ENCODE assay signal across 12 cellular contexts in genomic region chr14:34220921-34221320, GRCh38.
A peak's percentile ranks its signal among the peaks of the same experiment; 100 is the strongest.
DNase-seq lines count a peak whose midpoint lies in the region; ATAC-seq and TF ChIP-seq lines count a peak whose summit lies in the region.
"Had no signal": no experiment of that assay in that cellular context is flagged by ENCODE, and none has a peak within 500 bp of the region (broad histone marks: within the 10 kb centered on the region; RNA-seq: fewer than 3 reads in every experiment).

No MANE protein-coding gene starts in this region.

- H3K4me3 ChIP-seq in NB4 (ENCODE audit: low read depth, low read length): no peak overlapping the region
- H3K4me3 ChIP-seq in neuronal stem cell (ENCODE audit: low read length in 2 of 2): no peak overlapping the region
- H3K4me3 ChIP-seq in A673 (ENCODE audit: low read depth, low read length, poor library complexity, severe bottlenecking): no peak overlapping the region

- H3K9ac ChIP-seq in neuronal stem cell (ENCODE audit: low read depth, low read length, poor library complexity): no peak overlapping the region

- H3K27ac Mint-ChIP-seq in stimulated activated memory B cell treated with anti-CD40 and anti-IgM and Interleukin-4, amounts not matched to agents 10 μg/mL and 1 μg/mL and 100 μg/mL, for 72 hours: no peak overlapping the region
- H3K27ac Mint-ChIP-seq: effector memory CD8-positive, alpha-beta T cell had no signal

- TF ChIP-seq CTCF in NB4 (IDR thresholded peaks at IDR 0.05; ENCODE audit: low read depth, low read length) (no peak), A673 (conservative IDR thresholded peaks at IDR 0.05; ENCODE audit: low read depth, low read length) (no peak)

- peak overlapping the region; percentile 41 for H2AFZ ChIP-seq in neuronal stem cell (ENCODE audit: low read length)

- H3K9me3 Mint-ChIP-seq in stimulated activated memory B cell treated with anti-CD40 and anti-IgM and Interleukin-4, amounts not matched to agents 10 μg/mL and 1 μg/mL and 100 μg/mL, for 72 hours: no peaks in the 10 kb centered on the region
- H3K9me3 Mint-ChIP-seq: effector memory CD8-positive, alpha-beta T cell had no signal

- H3K36me3 ChIP-seq in neuronal stem cell (replicated peaks in 1 of 2; ENCODE audit: control insufficient read depth in 2 of 2, insufficient read depth in 2 of 2, low read length in 2 of 2) (no peaks in the 10 kb centered on the region), A673 (ENCODE audit: insufficient read depth, low read length, poor library complexity, severe bottlenecking) (no peaks in the 10 kb centered on the region)

- intact Hi-C loops in A673 (cut with micrococcal nuclease; ENCODE audit: unreplicated experiment): no loop called here

- H3K4me1 Mint-ChIP-seq in stimulated activated memory B cell treated with anti-CD40 and anti-IgM and Interleukin-4, amounts not matched to agents 10 μg/mL and 1 μg/mL and 100 μg/mL, for 72 hours: no peaks in the 10 kb centered on the region

- H2BK12ac ChIP-seq in neuronal stem cell (ENCODE audit: low read length): no peak overlapping the region

- no peak overlapping the region for H4K8ac ChIP-seq in neuronal stem cell (ENCODE audit: low read depth, low read length)

- H2BK120ac ChIP-seq in neuronal stem cell (ENCODE audit: low read depth, low read length): no peak overlapping the region

- H2BK15ac ChIP-seq in neuronal stem cell (ENCODE audit: low read length): no peak overlapping the region

- H4K91ac ChIP-seq in neuronal stem cell (ENCODE audit: low read depth, low read length, poor library complexity): no peak overlapping the region

- WGBS in neuronal stem cell (ENCODE audit: extremely low coverage in 2 of 2, insufficient read length in 2 of 2, insufficient replicate concordance in 1 of 2), 2 donors: no CpG with 5 or more reads among the region's 7 CpGs

- no peak overlapping the region for H3K4ac ChIP-seq in neuronal stem cell (ENCODE audit: low read length)

- H3K79me1 ChIP-seq in neuronal stem cell (ENCODE audit: low read depth, low read length): no peaks in the 10 kb centered on the region

- peak; percentile 16 for DNase-seq in activated CD4-positive, alpha-beta T cell treated with anti-CD3 and anti-CD28 coated beads for 48 hours
- no peak for DNase-seq in activated CD4-positive, alpha-beta T cell treated with anti-CD3 and anti-CD28 coated beads for 4 hours
- DNase-seq in NB4 (ENCODE audit: low read depth): peak; percentile 2
- no peak for DNase-seq in neuronal stem cell (ENCODE audit: low spot score)
- no peak for DNase-seq in A673 (ENCODE audit: low spot score)
- DNase-seq in UCSD-AML1 (lab: John Stamatoyannopoulos, UW; ENCODE audit: unreplicated experiment): no peak
- DNase-seq: effector memory CD8-positive, alpha-beta T cell; left colon; stimulated activated CD4-positive, alpha-beta T cell treated with anti-CD3 and anti-CD28 coated beads, Interleukin-12 subunit alpha, Interleukin-12 subunit beta, amount 100 ng/mL, for 4 hours had no signal

- no peak overlapping the region for H2BK5ac ChIP-seq in neuronal stem cell (ENCODE audit: low read length)

- H3K4me1 ChIP-seq in neuronal stem cell (ENCODE audit: control insufficient read depth in 2 of 2, insufficient read depth in 1 of 2, low read depth in 1 of 2, low read length in 2 of 2): peaks cover 7 to 18% of the 10 kb centered on the region in 2 donors
- no peaks in the 10 kb centered on the region for H3K4me1 ChIP-seq in A673 (ENCODE audit: insufficient read depth, low read length, poor library complexity, severe bottlenecking)

- H3K4me3 Mint-ChIP-seq in stimulated activated memory B cell treated with anti-CD40 and anti-IgM and Interleukin-4, amounts not matched to agents 10 μg/mL and 1 μg/mL and 100 μg/mL, for 72 hours: no peak overlapping the region
- H3K4me3 Mint-ChIP-seq: effector memory CD8-positive, alpha-beta T cell had no signal

- H3K4me2 ChIP-seq in neuronal stem cell (ENCODE audit: insufficient read depth, low read length, poor library complexity, severe bottlenecking): no peak overlapping the region

- CTCF ChIA-PET in A673 (lab: Charles Lee): no interaction called here

- no peak overlapping the region for H3K14ac ChIP-seq in neuronal stem cell (ENCODE audit: low read length)

- no peaks in the 10 kb centered on the region for H3K27me3 Mint-ChIP-seq in stimulated activated memory B cell treated with anti-CD40 and anti-IgM and Interleukin-4, amounts not matched to agents 10 μg/mL and 1 μg/mL and 100 μg/mL, for 72 hours

- no peak overlapping the region for H3K23ac ChIP-seq in neuronal stem cell (ENCODE audit: low read depth, low read length, poor library complexity)

- no peak overlapping the region for H3K27ac ChIP-seq in neuronal stem cell (replicated peaks; ENCODE audit: low read length)
- no peak overlapping the region for H3K27ac ChIP-seq in A673 (ENCODE audit: low read depth, low read length, poor library complexity, severe bottlenecking)

- no peaks in the 10 kb centered on the region for H3K27me3 ChIP-seq in neuronal stem cell (ENCODE audit: control insufficient read depth in 3 of 3, insufficient read depth in 3 of 3, low read depth in 1 of 3, low read length in 3 of 3)
- peaks cover 15% of the 10 kb centered on the region for H3K27me3 ChIP-seq in A673 (replicated peaks; ENCODE audit: insufficient read depth, low read depth, low read length, poor library complexity)

- H2AK5ac ChIP-seq in neuronal stem cell (ENCODE audit: low read depth, low read length): no peak overlapping the region

- peak; percentile 65 for ATAC-seq in HG02610 (IDR thresholded peaks at IDR 0.05; ENCODE audit: unreplicated experiment)
- no peak for ATAC-seq in stimulated activated memory B cell treated with anti-CD40 and anti-IgM and Interleukin-4, amounts not matched to agents 10 μg/mL and 1 μg/mL and 100 μg/mL, for 72 hours
- ATAC-seq: effector memory CD8-positive, alpha-beta T cell; HCT116 had no signal

- H3K9me3 ChIP-seq in neuronal stem cell (replicated peaks in 1 of 2; ENCODE audit: control insufficient read depth in 2 of 2, insufficient read depth in 1 of 2, low read depth in 1 of 2, low read length in 2 of 2) (no peaks in the 10 kb centered on the region), A673 (ENCODE audit: low read depth, low read length, poor library complexity, severe bottlenecking) (no peaks in the 10 kb centered on the region)

- BruUV-seq in A673 (replicated peaks; lab: Mats Ljungman, UMichigan): no TSS peak

- POLR2A ChIA-PET in A673 (lab: Charles Lee; ENCODE audit: low non-redundant PET): no interaction called here

- H3K18ac ChIP-seq in neuronal stem cell (ENCODE audit: low read length): no peak overlapping the region

- H3K36me3 Mint-ChIP-seq in stimulated activated memory B cell treated with anti-CD40 and anti-IgM and Interleukin-4, amounts not matched to agents 10 μg/mL and 1 μg/mL and 100 μg/mL, for 72 hours: no peaks in the 10 kb centered on the region

- TF ChIP-seq POLR2A in NB4 (IDR thresholded peaks at IDR 0.05; ENCODE audit: extremely low read depth, insufficient read length): no peak

Comparison
In these comparisons a context has a peak if more than half of its experiments do, and no peak if none do; other contexts are left out.
1. DNase-seq: peak in activated CD4-positive, alpha-beta T cell treated with anti-CD3 and anti-CD28 coated beads for 48 hours (single experiment) and NB4 (single experiment); none in activated CD4-positive, alpha-beta T cell treated with anti-CD3 and anti-CD28 coated beads for 4 hours (0 of 2), neuronal stem cell (single experiment), A673 (single experiment) and UCSD-AML1 (single experiment).